Comparison of ENCODE assay signal across 13 cellular contexts in genomic region chr9:89524888-89525385, GRCh38. TPM values are rescaled to one million over a fixed set of nuclear protein-coding genes. Genes with fewer than 3 reads are reported as not detected.
DNase-seq lines count a peak whose midpoint lies in the region; ATAC-seq, FAIRE-seq and TF ChIP-seq lines count a peak whose summit lies in the region.
"Had no signal": no experiment of that assay in that cellular context is flagged by ENCODE, and none has a peak within 500 bp of the region (broad histone marks: within the 10 kb centered on the region; RNA-seq: fewer than 3 reads in every experiment).

No MANE protein-coding gene starts in this region.

- peak overlapping the region; percentile 11 for H3K4me3 Mint-ChIP-seq in activated CD4-positive, alpha-beta T cell treated with anti-CD3 and anti-CD28 coated beads, Interleukin-2, amount 10 ng/mL, durations not matched to agents 24 days and 14 days

- FAIRE-seq in K562 (lab: Jason Lieb, UNC) = no peak

- no peaks in the 10 kb centered on the region for H3K9me1 ChIP-seq in K562 (ENCODE audit: control insufficient read depth, insufficient read depth, low read length)

- H3K36me3 ChIP-seq in KOPT-K1 (ENCODE audit: insufficient read depth, low read length) (no peaks in the 10 kb centered on the region), K562 (ENCODE audit: control insufficient read depth, insufficient read depth, low read length) (no peaks in the 10 kb centered on the region)
- H3K36me3 ChIP-seq: right atrium auricular region had no signal

- H3K27ac Mint-ChIP-seq in activated CD4-positive, alpha-beta T cell treated with anti-CD3 and anti-CD28 coated beads, Interleukin-2, amount 10 ng/mL, durations not matched to agents 24 days and 14 days = peak overlapping the region; percentile 94

- no peaks in the 10 kb centered on the region for H4K20me1 ChIP-seq in K562 (replicated peaks; ENCODE audit: control insufficient read depth, insufficient read depth, low read length)

- WGBS in K562 (ENCODE audit: insufficient coverage, low coverage, missing lambda C conversion rate) = 13% methylated on average over 3 of the region's 6 CpGs

- peaks cover 1% of the 10 kb centered on the region for H3K36me3 Mint-ChIP-seq in activated CD4-positive, alpha-beta T cell treated with anti-CD3 and anti-CD28 coated beads, Interleukin-2, amount 10 ng/mL, durations not matched to agents 24 days and 14 days (ENCODE audit: low read depth)

- POLR2A ChIA-PET in K562 (lab: Yijun Ruan, JAX) = interaction anchor here (0.6 kb wide), 1 partner anchor 1285 kb away, joined by 3 read pairs; no protein-coding TSS in a partner anchor

- H2AFZ ChIP-seq in K562 (ENCODE audit: low read depth, low read length) = no peak overlapping the region

- no peak for DNase-seq in activated CD4-positive, alpha-beta T cell treated with anti-CD3 and anti-CD28 coated beads, Interleukin-2, amount 10 ng/mL, durations not matched to agents 24 days and 14 days
- DNase-seq in activated CD4-positive, alpha-beta T cell treated with anti-CD3 and anti-CD28 coated beads for 48 hours = no peak
- DNase-seq in K562 (ENCODE audit: extremely low read depth in 1 of 4, low spot score in 3 of 4) (no peak), retina (peak; percentile 41), NCI-H510A (lab: John Stamatoyannopoulos, UW) (no peak), Ammon's horn (ENCODE audit: low spot score) (no peak)
- DNase-seq: activated T-cell treated with anti-CD3 and anti-CD28 coated beads, Interleukin-2, amount 50 U/mL, for 1 hour; hippocampal formation; NCI-H2171; stimulated activated CD4-positive, alpha-beta T cell treated with anti-CD3 and anti-CD28 coated beads, Interleukin-2, amount 100 ng/mL, for 48 hours had no signal

- peaks cover 0 to 16% of the 10 kb centered on the region in 2 experiments; a peak in 1 of 5 replicates for H3K27me3 ChIP-seq in K562 (ENCODE audit: control insufficient read depth in 2 of 2, insufficient read depth in 2 of 2, low read length in 2 of 2)
- H3K27me3 ChIP-seq: right atrium auricular region had no signal

- intact Hi-C loops in activated CD4-positive, alpha-beta T cell treated with anti-CD3 and anti-CD28 coated beads, Interleukin-2, amount 10 ng/mL, durations not matched to agents 24 days and 14 days (cut with micrococcal nuclease) = loop anchor here (10.0 kb wide), 1 partner anchor 210 kb away; the partner anchor contains the start of genes CKS2 and SECISBP2
- intact Hi-C loops in K562 (cut with micrococcal nuclease) = no loop called here

- no peak overlapping the region for H3K4me2 ChIP-seq in K562 (ENCODE audit: insufficient read depth, low read length)

- TF ChIP-seq EP300 in K562 (IDR thresholded peaks at IDR 0.05; ENCODE audit: low read length) = no peak

- no peaks in the 10 kb centered on the region for H3K27me3 Mint-ChIP-seq in activated CD4-positive, alpha-beta T cell treated with anti-CD3 and anti-CD28 coated beads, Interleukin-2, amount 10 ng/mL, durations not matched to agents 24 days and 14 days

- H3K79me2 ChIP-seq in K562 (ENCODE audit: control insufficient read depth, insufficient read depth, low read length) = no peaks in the 10 kb centered on the region

- no peak overlapping the region for H3K9ac ChIP-seq in K562 (ENCODE audit: insufficient read depth in 1 of 2, low read depth in 2 of 2, low read length in 2 of 2)

- H3K27ac ChIP-seq in KOPT-K1 (ENCODE audit: low read depth, low read length, poor library complexity, severe bottlenecking) (peak overlapping the region; percentile 100), K562 (ENCODE audit: extremely low read depth, low read depth, low read length) (no peak overlapping the region)
- H3K27ac ChIP-seq: right atrium auricular region had no signal

- no peak for TF ChIP-seq CTCF in K562 (IDR thresholded peaks at IDR 0.05 in 2 of 3, conservative IDR thresholded peaks at IDR 0.05 in 1 of 3; ENCODE audit: insufficient read depth in 2 of 3, low read depth in 1 of 3, low read length in 3 of 3)

- in situ Hi-C loops in K562 (cut with MboI) = no loop called here

- ATAC-seq in K562 = no peak
- no peak for ATAC-seq in HG02571 (IDR thresholded peaks at IDR 0.05; ENCODE audit: unreplicated experiment)

- H3K9me3 ChIP-seq in KOPT-K1 (ENCODE audit: insufficient read depth, low read length, poor library complexity, severe bottlenecking) (peaks cover 8% of the 10 kb centered on the region), K562 (replicated peaks; ENCODE audit: control insufficient read depth, insufficient read depth, low read depth, low read length) (no peaks in the 10 kb centered on the region)
- H3K9me3 ChIP-seq: right atrium auricular region had no signal

- no TSS peak for BruUV-seq in K562 (replicated peaks; lab: Mats Ljungman, UMichigan)

- H3K4me1 Mint-ChIP-seq in activated CD4-positive, alpha-beta T cell treated with anti-CD3 and anti-CD28 coated beads, Interleukin-2, amount 10 ng/mL, durations not matched to agents 24 days and 14 days = peaks cover 80% of the 10 kb centered on the region

- no peak overlapping the region for H3K4me3 ChIP-seq in K562
- H3K4me3 ChIP-seq: right atrium auricular region had no signal

- no peak for TF ChIP-seq RAD21 in K562 (CRISPR knock-in tag; conservative IDR thresholded peaks at IDR 0.05 in 1 of 2, IDR thresholded peaks at IDR 0.05 in 1 of 2)

- peaks cover 0 to 3% of the 10 kb centered on the region in 2 experiments; a peak in 2 of 5 replicates for H3K4me1 ChIP-seq in K562 (replicated peaks in 1 of 2; ENCODE audit: control insufficient read depth in 2 of 2, insufficient read depth in 2 of 2, low read length in 2 of 2)
- H3K4me1 ChIP-seq: right atrium auricular region had no signal

- CTCF ChIA-PET in K562 (lab: Yijun Ruan, JAX; ENCODE audit: low intra/inter-chr PET ratio) = no interaction called here

- peaks cover 9% of the 10 kb centered on the region for H3K9me3 Mint-ChIP-seq in activated CD4-positive, alpha-beta T cell treated with anti-CD3 and anti-CD28 coated beads, Interleukin-2, amount 10 ng/mL, durations not matched to agents 24 days and 14 days

- TF ChIP-seq POLR2A in K562 (conservative IDR thresholded peaks at IDR 0.05) = no peak

TF ChIP-seq in K562, 482 proteins besides CTCF, POLR2A, EP300 and RAD21:
- TF ChIP-seq HMGXB4 (CRISPR knock-in tag; IDR thresholded peaks at IDR 0.05) (no peak), RFX1 (IDR thresholded peaks at IDR 0.05) (peak; percentile 14; the same call in 1 of the 2 replicates)

RNA-seq across cellular contexts. Expression of gene SEMA4D, which starts 27.0 kb away (rescaled TPM):
- total RNA-seq in activated CD4-positive, alpha-beta T cell treated with anti-CD3 and anti-CD28 coated beads, Interleukin-2, amount 10 ng/mL, durations not matched to agents 24 days and 14 days = 368 and 370 TPM in 2 replicates
- 6.2 and 8.7 TPM in 2 replicates for total RNA-seq in K562 (2011; cell fraction: chromatin; rRNA removed; ENCODE audit: low replicate concordance)
- total RNA-seq in K562 (2011; cell fraction: nucleolus; rRNA removed) = 4.2 and 8.3 TPM in 2 replicates
- total RNA-seq in K562 (2011; cell fraction: nucleoplasm; rRNA removed) = 5.5 and 5.9 TPM in 2 replicates
- total RNA-seq in K562 (2014; rRNA removed) = 2.3 and 2.5 TPM in 2 replicates
- 1.4 and 1.8 TPM in 2 replicates for total RNA-seq in K562 (2014; rRNA removed; fragmentation: Illumina TruSeq; extraction: Trizol)
- total RNA-seq in K562 (2015; rRNA removed; fragmentation: Illumina TruSeq; extraction: Trizol) = 1.4 and 1.8 TPM in 2 replicates
- 4.7 and 5.1 TPM in 2 replicates for total RNA-seq in K562 (2021)
- polyA plus RNA-seq in K562 (2011; rRNA removed) = 0.64 and 0.68 TPM in 2 replicates
- 0.46 and 1.0 TPM in 2 replicates for polyA plus RNA-seq in K562 (2011; cell fraction: cytosol; rRNA removed)
- polyA plus RNA-seq in K562 (2011; cell fraction: nucleus; rRNA removed) = 2.3 and 5.1 TPM in 2 replicates
- polyA plus RNA-seq in K562 (2012) = 1.7 and 2.5 TPM in 2 replicates
- 1.9 and 2.7 TPM in 2 replicates for polyA plus RNA-seq in K562 (2014; fragmentation: Illumina TruSeq; extraction: Trizol)
- polyA plus RNA-seq in K562 (2014; fragmentation: Nextera tagmentation; extraction: Ambion mirVana) = under 1 TPM; 0.38 to 0.45 TPM
- polyA plus RNA-seq in K562 (2014; rRNA removed) = 1.3 and 1.9 TPM in 2 replicates
- polyA minus RNA-seq in K562 (2011; rRNA and poly(A)+ RNA removed) = 0.99 and 1.4 TPM in 2 replicates
- polyA minus RNA-seq in K562 (2011; cell fraction: cytosol; rRNA and poly(A)+ RNA removed) = 1.7 TPM in 1 of 2 replicates, not detected in the other
- polyA minus RNA-seq in K562 (2011; cell fraction: nucleus; rRNA and poly(A)+ RNA removed) = 2.4 and 5.3 TPM in 2 replicates

Comparison
In these comparisons a context has a peak if more than half of its experiments do, and no peak if none do; other contexts are left out.
1. RNA of gene SEMA4D, which starts 27.0 kb away (total RNA-seq): 368 to 370 TPM in activated CD4-positive, alpha-beta T cell treated with anti-CD3 and anti-CD28 coated beads, Interleukin-2, amount 10 ng/mL, durations not matched to agents 24 days and 14 days; 1.4 to 8.7 TPM in K562; every median in the first group is over 10 times any median in the second.